Comparison of ENCODE assay signal across 12 cellular contexts in genomic region chr18:52395146-52395852, GRCh38. TPM values are rescaled to one million over a fixed set of nuclear protein-coding genes. Genes with fewer than 3 reads are reported as not detected.
DNase-seq lines count a peak whose midpoint lies in the region; ATAC-seq and TF ChIP-seq lines count a peak whose summit lies in the region.
"Had no signal": no experiment of that assay in that cellular context is flagged by ENCODE, and none has a peak within 500 bp of the region (broad histone marks: within the 10 kb centered on the region; RNA-seq: fewer than 3 reads in every experiment).

No MANE protein-coding gene starts in this region.

- no peak overlapping the region for H3K4ac ChIP-seq in mesendoderm (ENCODE audit: low read depth, low read length)

- H2BK5ac ChIP-seq in mesendoderm (ENCODE audit: low read length), result no peak overlapping the region

- H3K4me1 ChIP-seq in mesendoderm (ENCODE audit: control insufficient read depth, low read depth, low read length), result no peaks in the 10 kb centered on the region

- TF ChIP-seq CTCF in glutamatergic neuron (IDR thresholded peaks at IDR 0.05; ENCODE audit: partially characterized antibody, unreplicated experiment), result no peak

- no peak overlapping the region for H3K18ac ChIP-seq in mesendoderm (ENCODE audit: low read length)

- H4K8ac ChIP-seq in mesendoderm (ENCODE audit: low read depth, low read length), result no peak overlapping the region

- no peaks in the 10 kb centered on the region for H3K36me3 Mint-ChIP-seq in glutamatergic neuron (ENCODE audit: unreplicated experiment)

- no peak overlapping the region for H3K4me3 Mint-ChIP-seq in glutamatergic neuron (ENCODE audit: unreplicated experiment)
- H3K4me3 Mint-ChIP-seq: stimulated activated naive CD8-positive, alpha-beta T cell treated with anti-CD3 and anti-CD28 coated beads, Interleukin-15, Interleukin-2, amounts not matched to agents 100 ng/mL and 50 ng/mL, for 24 hours had no signal

- H2BK120ac ChIP-seq in mesendoderm (ENCODE audit: low read depth, low read length), result no peak overlapping the region

- H3K4me2 ChIP-seq in mesendoderm (ENCODE audit: low read length), result no peak overlapping the region

- H3K27me3 ChIP-seq in mesendoderm (ENCODE audit: insufficient read depth, low read length, poor library complexity), result no peaks in the 10 kb centered on the region

- no peaks in the 10 kb centered on the region for H3K27me3 Mint-ChIP-seq in glutamatergic neuron (ENCODE audit: unreplicated experiment)
- H3K27me3 Mint-ChIP-seq: stimulated activated naive CD8-positive, alpha-beta T cell treated with anti-CD3 and anti-CD28 coated beads, Interleukin-15, Interleukin-2, amounts not matched to agents 100 ng/mL and 50 ng/mL, for 24 hours had no signal

- no peak overlapping the region for H3K27ac ChIP-seq in mesendoderm (ENCODE audit: low read depth, low read length)
- H3K27ac ChIP-seq: C4-2B had no signal

- peaks cover 2% of the 10 kb centered on the region for H3K9me3 Mint-ChIP-seq in glutamatergic neuron (ENCODE audit: unreplicated experiment)

- no peak overlapping the region for H2AK5ac ChIP-seq in mesendoderm (ENCODE audit: low read length)

- H3K9ac ChIP-seq in mesendoderm (ENCODE audit: low read length), result no peak overlapping the region

- no CpG with 5 or more reads among the region's 5 CpGs for WGBS in mesendoderm (ENCODE audit: extremely low coverage, insufficient coverage, low lambda C conversion rate)

- no peak overlapping the region for H3K4me3 ChIP-seq in mesendoderm (ENCODE audit: low read length)

- no peak overlapping the region for H2BK15ac ChIP-seq in mesendoderm (replicated peaks; ENCODE audit: low read depth)

- H3K56ac ChIP-seq in mesendoderm (ENCODE audit: low read length), result no peak overlapping the region

- no peaks in the 10 kb centered on the region for H3K79me1 ChIP-seq in mesendoderm (ENCODE audit: low read length)

- DNase-seq in mesendoderm (peak; percentile 21), Kasumi-1 (lab: John Stamatoyannopoulos, UW) (no peak), glutamatergic neuron (no peak), H4 (ENCODE audit: low spot score) (no peak)
- no peak for DNase-seq in stimulated activated naive CD4-positive, alpha-beta T cell (lab: John Stamatoyannopoulos, UW)
- DNase-seq: GDM1 had no signal

- H3K79me2 ChIP-seq in mesendoderm (ENCODE audit: control insufficient read depth, insufficient read depth, low read length), result no peaks in the 10 kb centered on the region

- no peak overlapping the region for H3K23ac ChIP-seq in mesendoderm (ENCODE audit: low read length)

- ATAC-seq in GM18909 (IDR thresholded peaks at IDR 0.05; ENCODE audit: poor library complexity, unreplicated experiment) (peak; percentile 62), GM21786 (IDR thresholded peaks at IDR 0.05; ENCODE audit: unreplicated experiment) (peak; percentile 76), HG03354 (IDR thresholded peaks at IDR 0.05; ENCODE audit: poor library complexity, severe bottlenecking, unreplicated experiment) (peak; percentile 49)

- no peaks in the 10 kb centered on the region for H3K4me1 Mint-ChIP-seq in glutamatergic neuron (ENCODE audit: low read depth, unreplicated experiment)

- H3K27ac Mint-ChIP-seq in glutamatergic neuron (ENCODE audit: unreplicated experiment), result no peak overlapping the region
- H3K27ac Mint-ChIP-seq: stimulated activated naive CD8-positive, alpha-beta T cell treated with anti-CD3 and anti-CD28 coated beads, Interleukin-15, Interleukin-2, amounts not matched to agents 100 ng/mL and 50 ng/mL, for 24 hours had no signal

- H4K5ac ChIP-seq in mesendoderm (ENCODE audit: low read length), result no peak overlapping the region

- H3K36me3 ChIP-seq in mesendoderm (ENCODE audit: control insufficient read depth, insufficient read depth, low read length), result no peaks in the 10 kb centered on the region

RNA-seq across cellular contexts. Expression of gene DCC, which starts 55.3 kb away (rescaled TPM):
- polyA plus RNA-seq in mesendoderm (2013, experiment 1 of 2), result 0.25 TPM
- 0.27 TPM for polyA plus RNA-seq in mesendoderm (2013, experiment 2 of 2)
- total RNA-seq in glutamatergic neuron (ENCODE audit: unreplicated experiment), result 5.6 TPM
- 0.02 and 1.0 TPM in 2 replicates for total RNA-seq in H4 (2014; rRNA removed; shearing (Covaris generic))
- total RNA-seq: fibroblast of lung had no signal
